ENCODE assay signal across 9 cellular contexts in the genomic region with DNA sequence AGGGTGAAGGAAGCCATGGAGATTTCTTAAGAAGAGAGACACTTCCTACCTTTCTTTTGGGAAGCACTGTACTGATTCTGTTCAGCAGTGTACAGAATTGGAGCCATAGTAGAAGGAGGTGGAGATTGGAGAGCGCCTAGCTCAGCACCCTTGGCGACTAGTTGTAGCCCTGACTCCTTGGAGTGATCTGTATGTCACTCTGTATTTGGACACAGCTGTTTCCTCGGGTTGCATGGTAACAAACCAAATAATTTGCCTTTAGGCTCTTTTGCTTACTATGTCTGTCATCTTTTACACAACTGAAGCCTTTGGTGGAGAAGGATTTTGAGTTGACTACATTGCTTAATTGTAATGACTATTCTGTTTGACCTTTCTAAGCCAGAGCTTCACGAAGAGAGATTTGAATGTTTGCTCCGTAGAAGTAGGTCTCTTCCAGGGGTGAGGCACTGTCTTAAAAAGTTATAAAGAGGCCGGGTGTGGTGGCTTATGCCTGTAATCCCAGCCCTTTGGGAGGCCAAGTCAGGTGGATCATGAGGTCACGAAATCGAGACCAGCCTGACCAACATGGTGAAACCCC.
A peak's percentile ranks its signal among the peaks of the same experiment; 100 is the strongest.
DNase-seq lines count a peak whose midpoint lies in the region; ATAC-seq and TF ChIP-seq lines count a peak whose summit lies in the region.
"Had no signal": no experiment of that assay in that cellular context is flagged by ENCODE, and none has a peak within 500 bp of the region (broad histone marks: within the 10 kb centered on the region; RNA-seq: fewer than 3 reads in every experiment).

No MANE protein-coding gene starts in this region.

- CTCF ChIA-PET in Calu3 (lab: Charles Lee), result no interaction called here

- TF ChIP-seq EP300 in stomach (IDR thresholded peaks at IDR 0.05), result no peak

- BruUV-seq in Calu3 (replicated peaks; lab: Mats Ljungman, UMichigan), result no TSS peak

- no peaks in the 10 kb centered on the region for H3K36me3 ChIP-seq in left ventricle myocardium inferior
- no peaks in the 10 kb centered on the region for H3K36me3 ChIP-seq in stomach
- no peaks in the 10 kb centered on the region for H3K36me3 ChIP-seq in GM23248 (ENCODE audit: low read depth)

- no peak for TF ChIP-seq POLR2A in stomach (IDR thresholded peaks at IDR 0.05)

- H3K27ac Mint-ChIP-seq in Calu3 (ENCODE audit: unreplicated experiment), result no peak overlapping the region
- H3K27ac Mint-ChIP-seq: activated naive CD8-positive, alpha-beta T cell had no signal

- no peaks in the 10 kb centered on the region for H4K20me1 ChIP-seq in GM23248 (ENCODE audit: insufficient read depth)

- H3K27me3 ChIP-seq in left ventricle myocardium inferior (ENCODE audit: low read depth) (no peaks in the 10 kb centered on the region), stomach (no peaks in the 10 kb centered on the region), GM23248 (replicated peaks; ENCODE audit: insufficient read depth) (no peaks in the 10 kb centered on the region)

- peak; percentile 82 for ATAC-seq in GM18517 (IDR thresholded peaks at IDR 0.05; ENCODE audit: unreplicated experiment)
- peak; percentile 82 for ATAC-seq in GM21529 (IDR thresholded peaks at IDR 0.05; ENCODE audit: unreplicated experiment)
- ATAC-seq in HG03520 (IDR thresholded peaks at IDR 0.05; ENCODE audit: unreplicated experiment), result peak; percentile 83

- no peaks in the 10 kb centered on the region for H3K36me3 Mint-ChIP-seq in Calu3 (ENCODE audit: insufficient read depth, unreplicated experiment)

- H2AFZ ChIP-seq in GM23248, result no peak overlapping the region

- no peaks in the 10 kb centered on the region for H3K27me3 Mint-ChIP-seq in Calu3 (ENCODE audit: unreplicated experiment)
- H3K27me3 Mint-ChIP-seq: activated naive CD8-positive, alpha-beta T cell had no signal

- H3K9me2 ChIP-seq in GM23248 (ENCODE audit: insufficient read depth), result no peaks in the 10 kb centered on the region

- H3K4me1 Mint-ChIP-seq in Calu3 (ENCODE audit: low read depth, unreplicated experiment), result peaks cover 48% of the 10 kb centered on the region

- 68 to 79% (median 73%) methylated on average over 8 of the region's 8 CpGs for WGBS in stomach, 5 donors
- whole genome bisulfite sequencing in GM23248 (ENCODE audit: low coverage in 1 of 2, low lambda C conversion rate in 2 of 2, missing lambda C conversion rate in 2 of 2), 2 experiments, result 92 to 94% methylated on average over 8 of the region's 8 CpGs

- H3K9me3 ChIP-seq in left ventricle myocardium inferior (replicated peaks) (no peaks in the 10 kb centered on the region), stomach (no peaks in the 10 kb centered on the region), GM23248 (ENCODE audit: low read depth) (no peaks in the 10 kb centered on the region)

- H3K9me3 Mint-ChIP-seq in Calu3 (ENCODE audit: low read depth, unreplicated experiment), result no peaks in the 10 kb centered on the region

- no peak overlapping the region for H3K4me3 Mint-ChIP-seq in Calu3 (ENCODE audit: low read depth, unreplicated experiment)
- H3K4me3 Mint-ChIP-seq: activated naive CD8-positive, alpha-beta T cell had no signal

- TF ChIP-seq CTCF in left ventricle myocardium inferior (IDR thresholded peaks at IDR 0.05; ENCODE audit: borderline replicate concordance) (no peak), stomach (IDR thresholded peaks at IDR 0.05) (no peak), Calu3 (IDR thresholded peaks at IDR 0.05; ENCODE audit: unreplicated experiment) (no peak)

- DNase-seq in left ventricle myocardium inferior, result no peak
- no peak for DNase-seq in stomach
- no peak for DNase-seq in putamen (ENCODE audit: low spot score)
- no peak for DNase-seq in GM23248
- no peak for DNase-seq in Calu3

- in situ Hi-C loops in GM23248 (cut with MboI), result no loop called here

- H3K79me2 ChIP-seq in GM23248 (ENCODE audit: insufficient read depth), result peaks cover 96% of the 10 kb centered on the region

- H3K27ac ChIP-seq in left ventricle myocardium inferior (replicated peaks) (peak overlapping the region; percentile 44), stomach (peak overlapping the region in 1 of 5 donors; percentile 5), GM23248 (no peak overlapping the region)

- H3F3A ChIP-seq in GM23248 (ENCODE audit: insufficient read depth), result no peaks in the 10 kb centered on the region

- H3K9ac ChIP-seq in GM23248, result no peak overlapping the region

- H3K4me2 ChIP-seq in GM23248 (ENCODE audit: unreplicated experiment), result no peak overlapping the region

- intact Hi-C loops in left ventricle myocardium inferior (cut with micrococcal nuclease) (no loop called here), stomach (cut with DNase I; ENCODE audit: low total_unique reads) (no loop called here), Calu3 (cut with micrococcal nuclease; ENCODE audit: unreplicated experiment) (no loop called here)

- peaks cover 100% of the 10 kb centered on the region for H3K4me1 ChIP-seq in left ventricle myocardium inferior
- peaks cover 5 to 38% (median 20%) of the 10 kb centered on the region in 4 donors for H3K4me1 ChIP-seq in stomach
- no peaks in the 10 kb centered on the region for H3K4me1 ChIP-seq in GM23248 (ENCODE audit: insufficient read depth)

- H3K4me3 ChIP-seq in left ventricle myocardium inferior (no peak overlapping the region), stomach (no peak overlapping the region), GM23248 (no peak overlapping the region)
